ENCODE assay signal across 27 cellular contexts in genomic region chr15:67931861-67932260, GRCh38.
A peak's percentile ranks its signal among the peaks of the same experiment; 100 is the strongest.
DNase-seq lines count a peak whose midpoint lies in the region; ATAC-seq and TF ChIP-seq lines count a peak whose summit lies in the region.
"Had no signal": no experiment of that assay in that cellular context is flagged by ENCODE, and none has a peak within 500 bp of the region (broad histone marks: within the 10 kb centered on the region; RNA-seq: fewer than 3 reads in every experiment).

No MANE protein-coding gene starts in this region.

- H3K23ac ChIP-seq in mesenchymal stem cell (ENCODE audit: low read length in 2 of 2), result no peak overlapping the region

- H3K36me3 Mint-ChIP-seq in naive thymus-derived CD4-positive, alpha-beta T cell, result no peaks in the 10 kb centered on the region
- H3K36me3 Mint-ChIP-seq: CD8-positive, alpha-beta memory T cell; mesothelial cell of epicardium; T-cell had no signal

- H3K4me1 ChIP-seq in Panc1 (ENCODE audit: control insufficient read depth, insufficient read depth, low read length) (peaks cover 32% of the 10 kb centered on the region), mesenchymal stem cell (ENCODE audit: control insufficient read depth, insufficient read depth, low read depth, low read length) (peaks cover 6% of the 10 kb centered on the region)
- no peaks in the 10 kb centered on the region for H3K4me1 ChIP-seq in naive thymus-derived CD4-positive, alpha-beta T cell (ENCODE audit: control insufficient read depth in 2 of 2, insufficient read depth in 2 of 2, low read length in 2 of 2)
- H3K4me1 ChIP-seq: parathyroid adenoma had no signal

- H3K4me3 ChIP-seq in Panc1 (ENCODE audit: low read depth in 2 of 2, low read length in 2 of 2), result no peak overlapping the region
- no peak overlapping the region for H3K4me3 ChIP-seq in coronary artery
- H3K4me3 ChIP-seq in mesenchymal stem cell (ENCODE audit: insufficient read depth in 1 of 2, low read depth in 1 of 2, low read length in 2 of 2), result no peak overlapping the region
- H3K4me3 ChIP-seq in naive thymus-derived CD4-positive, alpha-beta T cell (ENCODE audit: low read length), result no peak overlapping the region
- H3K4me3 ChIP-seq: esophagus muscularis mucosa, tibial nerve had no signal

- H3K27me3 ChIP-seq in Panc1 (ENCODE audit: control insufficient read depth, insufficient read depth, low read length) (no peaks in the 10 kb centered on the region), mesenchymal stem cell (ENCODE audit: control insufficient read depth in 1 of 2, insufficient read depth in 1 of 2, low read length in 2 of 2) (peaks cover 0 to 17% of the 10 kb centered on the region in 2 experiments)
- H3K27me3 ChIP-seq in naive thymus-derived CD4-positive, alpha-beta T cell (ENCODE audit: control insufficient read depth in 2 of 2, insufficient read depth in 2 of 2, low read length in 2 of 2), result no peaks in the 10 kb centered on the region
- H3K27me3 ChIP-seq: esophagus muscularis mucosa, tibial nerve had no signal

- DNase-seq in ELR (ENCODE audit: low read depth), result peak; percentile 19
- DNase-seq in Panc1 (ENCODE audit: low read depth, low spot score), result no peak
- DNase-seq in coronary artery (ENCODE audit: low spot score), result peak; percentile 19
- peak; percentile 36 for DNase-seq in mesenchymal stem cell
- DNase-seq in activated naive CD4-positive, alpha-beta T cell (lab: John Stamatoyannopoulos, UW), result no peak
- DNase-seq in naive thymus-derived CD4-positive, alpha-beta T cell, result no peak
- DNase-seq: activated CD4-positive, alpha-beta T cell treated with anti-CD3 and anti-CD28 coated beads, Interleukin-2, amount 10 ng/mL, durations not matched to agents 7 days and 5 days; activated CD8-positive, alpha-beta memory T cell treated with anti-CD3 and anti-CD28 coated beads, Interleukin-2, amount 50 U/mL, for 4 hours; activated gamma-delta T cell; CD8-positive, alpha-beta memory T cell; DMS79; effector CD4-positive, alpha-beta T cell; left cardiac atrium; NCI-H1436 treated with DMSO at 0.1 percent for 48 hours; NCI-H526 treated with DMSO at 0.1 percent for 48 hours; stimulated activated CD4-positive, alpha-beta T cell treated with anti-CD3 and anti-CD28 coated beads, Interleukin-2, amount 100 ng/mL, for 24 hours; stimulated activated naive CD8-positive, alpha-beta T cell treated with anti-CD3 and anti-CD28 coated beads, Interleukin-15, Interleukin-2, amounts not matched to agents 100 U/mL and 50 U/mL, for 24 hours; T-cell had no signal

- H3K36me3 ChIP-seq in Panc1 (ENCODE audit: control insufficient read depth, insufficient read depth, low read length) (no peaks in the 10 kb centered on the region), mesenchymal stem cell (ENCODE audit: control insufficient read depth in 1 of 2, insufficient read depth in 2 of 2, low read depth in 1 of 2, low read length in 2 of 2) (no peaks in the 10 kb centered on the region)
- no peaks in the 10 kb centered on the region for H3K36me3 ChIP-seq in naive thymus-derived CD4-positive, alpha-beta T cell (ENCODE audit: control insufficient read depth in 2 of 3, insufficient read depth in 3 of 3, low read length in 3 of 3)
- H3K36me3 ChIP-seq: esophagus muscularis mucosa, tibial nerve had no signal

- TF ChIP-seq CTCF in Panc1 (IDR thresholded peaks at IDR 0.05) (no peak), coronary artery (IDR thresholded peaks at IDR 0.05) (no peak)

- no peaks in the 10 kb centered on the region for H3K79me1 ChIP-seq in mesenchymal stem cell (replicated peaks; ENCODE audit: low read length, poor library complexity, severe bottlenecking)

- peak overlapping the region; percentile 20; the same call in 1 of the 2 replicates for H3K27ac ChIP-seq in Panc1 (ENCODE audit: low read length)
- H3K27ac ChIP-seq in coronary artery, result no peak overlapping the region
- H3K27ac ChIP-seq in mesenchymal stem cell (ENCODE audit: low read length, poor library complexity, severe bottlenecking), result no peak overlapping the region
- H3K27ac ChIP-seq in naive thymus-derived CD4-positive, alpha-beta T cell (ENCODE audit: low read depth, low read length), result no peak overlapping the region
- H3K27ac ChIP-seq: esophagus muscularis mucosa, parathyroid adenoma, tibial nerve had no signal

- no peak overlapping the region for H2BK5ac ChIP-seq in mesenchymal stem cell (ENCODE audit: low read depth, low read length, poor library complexity, severe bottlenecking)

- H2AFZ ChIP-seq in mesenchymal stem cell (ENCODE audit: low read depth, low read length), result no peak overlapping the region
- H2AFZ ChIP-seq: parathyroid adenoma had no signal

- no peak overlapping the region for H3K18ac ChIP-seq in mesenchymal stem cell (ENCODE audit: low read depth in 1 of 2, low read length in 2 of 2)

- H4K8ac ChIP-seq in mesenchymal stem cell (ENCODE audit: low read length), result no peak overlapping the region

- H3K9me3 ChIP-seq in Panc1 (ENCODE audit: control insufficient read depth, insufficient read depth, low read depth, low read length), result no peaks in the 10 kb centered on the region
- H3K9me3 ChIP-seq in mesenchymal stem cell (ENCODE audit: control insufficient read depth, low read length), result no peaks in the 10 kb centered on the region
- H3K9me3 ChIP-seq in naive thymus-derived CD4-positive, alpha-beta T cell (ENCODE audit: control insufficient read depth in 2 of 3, low read length in 3 of 3), result no peaks in the 10 kb centered on the region
- H3K9me3 ChIP-seq: esophagus muscularis mucosa, tibial nerve had no signal

- no peak overlapping the region for H2BK15ac ChIP-seq in mesenchymal stem cell (ENCODE audit: low read depth, poor library complexity, severe bottlenecking)

- peaks cover 0 to 1% (median 0%) of the 10 kb centered on the region in 7 donors for H3K4me1 Mint-ChIP-seq in naive thymus-derived CD4-positive, alpha-beta T cell
- H3K4me1 Mint-ChIP-seq: activated CD4-positive, alpha-beta T cell treated with anti-CD3 and anti-CD28 coated beads, Interleukin-2, amount 10 ng/mL, durations not matched to agents 7 days and 5 days; CD8-positive, alpha-beta memory T cell; central memory CD8-positive, alpha-beta T cell; T-cell had no signal

- no peak overlapping the region for H3K4me3 Mint-ChIP-seq in naive thymus-derived CD4-positive, alpha-beta T cell
- H3K4me3 Mint-ChIP-seq: activated CD4-positive, alpha-beta T cell treated with anti-CD3 and anti-CD28 coated beads, Interleukin-2, amount 10 ng/mL, durations not matched to agents 7 days and 5 days; CD8-positive, alpha-beta memory T cell; central memory CD8-positive, alpha-beta T cell; mesothelial cell of epicardium; nephron; T-cell had no signal

- intact Hi-C loops in Panc1 (cut with micrococcal nuclease; ENCODE audit: unreplicated experiment), result no loop called here
- intact Hi-C loops in naive thymus-derived CD4-positive, alpha-beta T cell (cut with micrococcal nuclease), result no loop called here

- CTCF ChIA-PET in Panc1 (lab: Charles Lee), result no interaction called here
- CTCF ChIA-PET in naive thymus-derived CD4-positive, alpha-beta T cell (lab: Charles Lee), result no interaction called here

- POLR2A ChIA-PET in Panc1 (lab: Charles Lee), result no interaction called here
- POLR2A ChIA-PET in naive thymus-derived CD4-positive, alpha-beta T cell (lab: Charles Lee), result no interaction called here

- H2BK12ac ChIP-seq in mesenchymal stem cell (ENCODE audit: low read length in 2 of 2), result no peak overlapping the region

- ATAC-seq in Panc1, result no peak
- ATAC-seq in GM21526 (IDR thresholded peaks at IDR 0.05; ENCODE audit: low FRiP score, unreplicated experiment), result no peak
- no peak for ATAC-seq in GM19023 (IDR thresholded peaks at IDR 0.05; ENCODE audit: unreplicated experiment)
- ATAC-seq in naive thymus-derived CD4-positive, alpha-beta T cell, result no peak
- ATAC-seq: Right ventricle myocardium inferior; stimulated activated naive CD8-positive, alpha-beta T cell treated with anti-CD3 and anti-CD28 coated beads, Interleukin-15, Interleukin-2, amounts not matched to agents 100 U/mL and 50 U/mL, for 24 hours; T-cell had no signal

- no peak overlapping the region for H3K27ac Mint-ChIP-seq in naive thymus-derived CD4-positive, alpha-beta T cell
- H3K27ac Mint-ChIP-seq: activated CD4-positive, alpha-beta T cell treated with anti-CD3 and anti-CD28 coated beads, Interleukin-2, amount 10 ng/mL, durations not matched to agents 7 days and 5 days; CD8-positive, alpha-beta memory T cell; mesothelial cell of epicardium; T-cell had no signal

- no peak overlapping the region for H2BK120ac ChIP-seq in mesenchymal stem cell (ENCODE audit: low read depth, low read length)

- no peak overlapping the region for H3K14ac ChIP-seq in mesenchymal stem cell (ENCODE audit: low read length in 2 of 2)

- H3K27me3 Mint-ChIP-seq in naive thymus-derived CD4-positive, alpha-beta T cell, result peaks cover 0 to 11% (median 5%) of the 10 kb centered on the region in 5 donors
- H3K27me3 Mint-ChIP-seq: activated CD4-positive, alpha-beta T cell treated with anti-CD3 and anti-CD28 coated beads, Interleukin-2, amount 10 ng/mL, durations not matched to agents 7 days and 5 days had no signal

- no peak overlapping the region for H3K4ac ChIP-seq in mesenchymal stem cell (ENCODE audit: low read depth in 1 of 2, low read length in 2 of 2)

- no peak overlapping the region for H3K9ac ChIP-seq in mesenchymal stem cell (ENCODE audit: low read length)
- H3K9ac ChIP-seq: parathyroid adenoma had no signal

- H3K4me2 ChIP-seq in mesenchymal stem cell (ENCODE audit: low read length, poor library complexity, severe bottlenecking), result no peak overlapping the region

- peaks cover 0 to 1% (median 0%) of the 10 kb centered on the region in 11 donors for H3K9me3 Mint-ChIP-seq in naive thymus-derived CD4-positive, alpha-beta T cell
- H3K9me3 Mint-ChIP-seq: activated CD4-positive, alpha-beta T cell treated with anti-CD3 and anti-CD28 coated beads, Interleukin-2, amount 10 ng/mL, durations not matched to agents 7 days and 5 days; CD8-positive, alpha-beta memory T cell; central memory CD8-positive, alpha-beta T cell; T-cell had no signal

- H2AK5ac ChIP-seq in mesenchymal stem cell (ENCODE audit: low read length, severe bottlenecking), result no peak overlapping the region

- H4K91ac ChIP-seq in mesenchymal stem cell (ENCODE audit: low read length), result no peak overlapping the region

- WGBS in mesenchymal stem cell, result 75% methylated on average over 3 of the region's 3 CpGs

- BruUV-seq in Panc1 (replicated peaks; lab: Mats Ljungman, UMichigan), result no TSS peak

- in situ Hi-C loops in Panc1 (cut with HindIII; ENCODE audit: low pct_unique_long_range_greater_than_20kb, low sequenced_read_pairs), result no loop called here

Comparison
In these comparisons a context has a peak if more than half of its experiments do, and no peak if none do; other contexts are left out.
1. DNase-seq: peak in ELR (single experiment), coronary artery (single experiment) and mesenchymal stem cell (single experiment); none in Panc1 (single experiment), activated naive CD4-positive, alpha-beta T cell (0 of 4) and naive thymus-derived CD4-positive, alpha-beta T cell (0 of 9).